8 cellular contexts compared by ENCODE assay signal in genomic region chr10:69639291-69640195, GRCh38. TPM values are rescaled to one million over a fixed set of nuclear protein-coding genes. Genes with fewer than 3 reads are reported as not detected.
DNase-seq lines count a peak whose midpoint lies in the region; ATAC-seq and TF ChIP-seq lines count a peak whose summit lies in the region.

No MANE protein-coding gene starts in this region.

- no peaks in the 10 kb centered on the region for H4K20me1 ChIP-seq in OCI-LY7 (ENCODE audit: insufficient read depth, low read length)

- CTCF ChIA-PET in OCI-LY7 (lab: Charles Lee; ENCODE audit: unreplicated experiment) = no interaction called here

- H3K79me2 ChIP-seq in OCI-LY7 (ENCODE audit: insufficient read depth, low read depth, low read length) = no peaks in the 10 kb centered on the region

- DNase-seq in AG09319 (ENCODE audit: extremely low read depth, low read depth) (peak; percentile 20), GM19240 (ENCODE audit: insufficient read length, low spot score) (peak; percentile 54), OCI-LY7 (ENCODE audit: low spot score) (peak; percentile 69), fibroblast of gingiva (ENCODE audit: low read depth) (peak; percentile 40)
- DNase-seq in activated T-cell treated with anti-CD3 and anti-CD28 coated beads, Interleukin-2, amount 50 U/mL, for 1 hour = peak; percentile 70
- DNase-seq in stimulated activated naive B cell treated with anti-CD40 and anti-IgM and Interleukin-4, amounts not matched to agents 10 μg/mL and 1 μg/mL and 100 μg/mL, for 72 hours = peak; percentile 28

- no peak overlapping the region for H3K4me3 Mint-ChIP-seq in nephron
- H3K4me3 Mint-ChIP-seq in stimulated activated naive B cell treated with anti-CD40 and anti-IgM and Interleukin-4, amounts not matched to agents 10 μg/mL and 1 μg/mL and 100 μg/mL, for 72 hours = no peak overlapping the region

- POLR2A ChIA-PET in OCI-LY7 (lab: Charles Lee) = no interaction called here

- H2AFZ ChIP-seq in OCI-LY7 (ENCODE audit: low read length) = no peak overlapping the region

- H3K27ac Mint-ChIP-seq in nephron = peak overlapping the region in 1 of 3 experiments; percentile 34
- H3K27ac Mint-ChIP-seq in stimulated activated naive B cell treated with anti-CD40 and anti-IgM and Interleukin-4, amounts not matched to agents 10 μg/mL and 1 μg/mL and 100 μg/mL, for 72 hours = no peak overlapping the region

- intact Hi-C loops in OCI-LY7 (cut with micrococcal nuclease; ENCODE audit: unreplicated experiment) = loop anchor here (1.0 to 10.0 kb wide), 5 partner anchors 78 to 315 kb away; no protein-coding TSS in a partner anchor

- H3K27ac ChIP-seq in OCI-LY7 (ENCODE audit: low read depth, low read length, poor library complexity, severe bottlenecking) = no peak overlapping the region

- peak; percentile 63 to 77 for ATAC-seq in stimulated activated naive B cell treated with anti-CD40 and anti-IgM and Interleukin-4, amounts not matched to agents 10 μg/mL and 1 μg/mL and 100 μg/mL, for 72 hours (replicated peaks)
- no peak for ATAC-seq in HG03159 (IDR thresholded peaks at IDR 0.05; ENCODE audit: unreplicated experiment)

- BruUV-seq in OCI-LY7 (replicated peaks; lab: Mats Ljungman, UMichigan) = no TSS peak

- H3K36me3 ChIP-seq in OCI-LY7 (ENCODE audit: insufficient read depth, low read length) = no peaks in the 10 kb centered on the region

- no peaks in the 10 kb centered on the region for H3K4me1 ChIP-seq in OCI-LY7 (ENCODE audit: insufficient read depth, low read length, poor library complexity, severe bottlenecking)

- H3K4me3 ChIP-seq in OCI-LY7 (ENCODE audit: low read depth, low read length, poor library complexity, severe bottlenecking) = no peak overlapping the region

- H3K27me3 Mint-ChIP-seq in nephron (ENCODE audit: low read depth) = peaks cover 8% of the 10 kb centered on the region
- peaks cover 13 to 19% of the 10 kb centered on the region in 2 donors for H3K27me3 Mint-ChIP-seq in stimulated activated naive B cell treated with anti-CD40 and anti-IgM and Interleukin-4, amounts not matched to agents 10 μg/mL and 1 μg/mL and 100 μg/mL, for 72 hours

- peaks cover 4% of the 10 kb centered on the region for H3K4me1 Mint-ChIP-seq in nephron
- no peaks in the 10 kb centered on the region for H3K4me1 Mint-ChIP-seq in stimulated activated naive B cell treated with anti-CD40 and anti-IgM and Interleukin-4, amounts not matched to agents 10 μg/mL and 1 μg/mL and 100 μg/mL, for 72 hours

- H3K9me3 ChIP-seq in OCI-LY7 (ENCODE audit: low read length) = no peaks in the 10 kb centered on the region

- TF ChIP-seq CTCF in AG09319 (IDR thresholded peaks at IDR 0.05; ENCODE audit: low read depth, low read length) (peak; percentile 84), OCI-LY7 (conservative IDR thresholded peaks at IDR 0.05; ENCODE audit: low read length) (peak; percentile 94), nephron (IDR thresholded peaks at IDR 0.05; ENCODE audit: unreplicated experiment in 3 of 3) (peak; percentile 86 to 92 (median 87))

- no peaks in the 10 kb centered on the region for H3K9me3 Mint-ChIP-seq in nephron
- no peaks in the 10 kb centered on the region for H3K9me3 Mint-ChIP-seq in stimulated activated naive B cell treated with anti-CD40 and anti-IgM and Interleukin-4, amounts not matched to agents 10 μg/mL and 1 μg/mL and 100 μg/mL, for 72 hours

- no peaks in the 10 kb centered on the region for H3K36me3 Mint-ChIP-seq in nephron (ENCODE audit: low read depth)
- no peaks in the 10 kb centered on the region for H3K36me3 Mint-ChIP-seq in stimulated activated naive B cell treated with anti-CD40 and anti-IgM and Interleukin-4, amounts not matched to agents 10 μg/mL and 1 μg/mL and 100 μg/mL, for 72 hours

- H3K9me2 ChIP-seq in OCI-LY7 (ENCODE audit: insufficient read depth, low read length) = no peaks in the 10 kb centered on the region

- H3K4me2 ChIP-seq in OCI-LY7 (ENCODE audit: low read length) = no peak overlapping the region

RNA-seq across cellular contexts. Expression of gene FAM241B, which starts 9.5 kb away (rescaled TPM):
- not detected in 2 replicates for total RNA-seq in OCI-LY7 (2014; rRNA removed; shearing (Covaris generic))
- not detected in 2 replicates for total RNA-seq in OCI-LY7 (2022)

Comparison
In these comparisons a context has a peak if more than half of its experiments do, and no peak if none do; other contexts are left out.
1. DNase-seq: peak in every context shown above with its lines; median percentile 70 in activated T-cell treated with anti-CD3 and anti-CD28 coated beads, Interleukin-2, amount 50 U/mL, for 1 hour; 69 in OCI-LY7; 54 in GM19240; 40 in fibroblast of gingiva; 28 in stimulated activated naive B cell treated with anti-CD40 and anti-IgM and Interleukin-4, amounts not matched to agents 10 μg/mL and 1 μg/mL and 100 μg/mL, for 72 hours; 20 in AG09319.